Comparison of ENCODE assay signal across 8 cellular contexts in genomic region chr2:165952600-165953210, GRCh38. TPM values are rescaled to one million over a fixed set of nuclear protein-coding genes. Genes with fewer than 3 reads are reported as not detected.
DNase-seq lines count a peak whose midpoint lies in the region; ATAC-seq and TF ChIP-seq lines count a peak whose summit lies in the region.

No MANE protein-coding gene starts in this region.

- peak overlapping the region; percentile 67 for H2AFZ ChIP-seq in smooth muscle cell (ENCODE audit: low read depth)

- ATAC-seq in HG03521 (IDR thresholded peaks at IDR 0.05; ENCODE audit: unreplicated experiment) = no peak

- H3K4me1 ChIP-seq in NT2/D1 (ENCODE audit: insufficient read depth, insufficient read length) (no peaks in the 10 kb centered on the region), smooth muscle cell (ENCODE audit: low read depth) (peaks cover 17% of the 10 kb centered on the region)

- H3F3A ChIP-seq in smooth muscle cell (ENCODE audit: low read depth) = peaks cover 6% of the 10 kb centered on the region

- peaks cover 18% of the 10 kb centered on the region for H4K20me1 ChIP-seq in smooth muscle cell (ENCODE audit: low read depth)

- H3K27ac ChIP-seq in smooth muscle cell (ENCODE audit: low read depth) = peak overlapping the region; percentile 78

- H3K27me3 ChIP-seq in NT2/D1 (ENCODE audit: insufficient read depth, insufficient read length) (no peaks in the 10 kb centered on the region), smooth muscle cell (ENCODE audit: low read depth) (no peaks in the 10 kb centered on the region)

- peaks cover 34% of the 10 kb centered on the region for H3K79me2 ChIP-seq in smooth muscle cell (ENCODE audit: low read depth)

- peaks cover 22% of the 10 kb centered on the region for H3K36me3 ChIP-seq in NT2/D1 (ENCODE audit: insufficient read depth, insufficient read length, low read length)
- H3K36me3 ChIP-seq in smooth muscle cell (ENCODE audit: low read depth) = peaks cover 2% of the 10 kb centered on the region

- DNase-seq in NCI-H2171 treated with DMSO at 0.1 percent for 48 hours (lab: John Stamatoyannopoulos, UW) (peak; percentile 31), NCI-H2171 (lab: John Stamatoyannopoulos, UW) (no peak), NT2/D1 (ENCODE audit: low read depth, low spot score) (no peak), foreskin fibroblast (peak in 1 of 2 donors; percentile 18), smooth muscle cell (lab: John Stamatoyannopoulos, UW; ENCODE audit: unreplicated experiment) (no peak), hepatic stellate cell (ENCODE audit: low spot score) (no peak), cerebellum (ENCODE audit: low spot score) (no peak)

- TF ChIP-seq CTCF in foreskin fibroblast (IDR thresholded peaks at IDR 0.05; ENCODE audit: low read depth, low read length) = no peak
- no peak for TF ChIP-seq CTCF in smooth muscle cell (IDR thresholded peaks at IDR 0.05; ENCODE audit: borderline replicate concordance, insufficient read depth, poor library complexity, severe bottlenecking)

- WGBS in smooth muscle cell (ENCODE audit: low lambda C conversion rate) = 11% methylated on average over 4 of the region's 4 CpGs

- H3K9ac ChIP-seq in NT2/D1 (ENCODE audit: insufficient read length, low read depth) (peak overlapping the region; percentile 82), smooth muscle cell (ENCODE audit: low read depth) (peak overlapping the region; percentile 87)

- peak overlapping the region; percentile 64 for H3K4me3 ChIP-seq in NT2/D1 (ENCODE audit: insufficient read length, low read depth)
- H3K4me3 ChIP-seq in foreskin fibroblast (ENCODE audit: low read depth in 1 of 2, low read length in 2 of 2) = peak overlapping the region; percentile 78 to 80
- peak overlapping the region; percentile 78 for H3K4me3 ChIP-seq in smooth muscle cell

- H3K9me3 ChIP-seq in NT2/D1 (ENCODE audit: insufficient read depth, low read length) = peaks cover 12% of the 10 kb centered on the region; the same call in 1 of the 2 replicates
- no peaks in the 10 kb centered on the region for H3K9me3 ChIP-seq in smooth muscle cell (replicated peaks; ENCODE audit: low read depth)

- H3K4me2 ChIP-seq in smooth muscle cell = peak overlapping the region; percentile 85

RNA-seq across cellular contexts. Expression of gene TTC21B, which starts 0.9 kb away (rescaled TPM):
- total RNA-seq in smooth muscle cell (21.1 and 48.0 TPM in 2 replicates), cerebellum (73.6 TPM)
- polyA plus RNA-seq in smooth muscle cell = 5.5 and 5.8 TPM in 2 replicates
